ENCODE assay signal across 8 cellular contexts in the genomic region with DNA sequence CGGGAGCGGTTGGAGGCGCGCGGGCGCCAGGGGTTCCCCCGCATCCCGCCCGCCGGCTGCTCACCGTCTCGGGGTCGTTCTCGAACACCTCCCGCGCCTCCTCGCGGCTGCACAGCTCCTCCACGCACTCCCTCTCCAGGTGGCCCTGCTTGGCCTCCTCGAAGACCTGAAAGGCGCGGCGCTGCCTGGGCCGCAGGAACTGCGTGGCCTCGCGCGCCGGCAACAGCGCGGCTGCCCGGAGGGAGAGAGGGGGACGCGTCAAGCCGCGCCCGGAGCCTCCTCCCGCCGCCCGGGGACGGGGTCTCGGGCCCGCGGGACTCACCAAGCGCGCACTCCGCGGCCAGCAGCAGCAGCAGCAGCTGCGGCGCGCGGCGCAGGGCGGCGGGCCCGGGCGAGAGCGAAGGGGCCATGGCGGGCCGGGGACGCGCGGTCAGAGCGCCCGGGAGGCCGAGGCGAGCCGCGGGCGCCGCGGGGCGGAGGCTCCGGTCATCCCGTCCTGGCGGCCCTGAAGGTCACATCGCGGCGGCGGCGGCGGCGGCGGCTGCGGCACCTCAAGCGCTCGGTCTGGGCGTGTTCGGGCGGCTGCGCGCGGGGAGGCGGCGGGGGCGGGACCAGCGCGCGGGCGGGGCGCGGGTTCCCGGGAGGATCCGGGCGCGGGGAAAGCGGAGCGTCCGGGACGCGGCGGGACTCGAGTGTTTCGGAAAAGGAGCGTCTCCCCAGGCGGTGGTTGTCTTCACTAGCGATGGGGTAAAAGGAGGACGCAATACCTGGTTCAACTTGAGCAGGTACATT. TPM values are rescaled to one million over a fixed set of nuclear protein-coding genes. Genes with fewer than 3 reads are reported as not detected.
DNase-seq lines count a peak whose midpoint lies in the region; ATAC-seq and TF ChIP-seq lines count a peak whose summit lies in the region.

A gene (minus strand): TSS at position 566 of the 792 bp plus-strand sequence. CDS start 156 bp downstream, at position 410.

- peak; percentile 76 to 78 for TF ChIP-seq POLR2A in gastrocnemius medialis (IDR thresholded peaks at IDR 0.05)

- H3K27me3 ChIP-seq in iPS-20b (ENCODE audit: insufficient read depth, low read length) (peaks cover 40% of the 10 kb centered on the region), gastrocnemius medialis (no peaks in the 10 kb centered on the region)

- no peak within 1 kb of the TSS for H3K27ac ChIP-seq in iPS-20b (ENCODE audit: low read length)
- H3K27ac ChIP-seq in gastrocnemius medialis: peak within 1 kb of the TSS; percentile 89 to 93 (median 90)

- H3K4me1 ChIP-seq in iPS-20b (ENCODE audit: insufficient read depth, low read length) (peaks cover 40% of the 10 kb centered on the region; the same call in 1 of the 2 replicates), gastrocnemius medialis (peaks cover 5 to 22% of the 10 kb centered on the region in 2 donors)

- intact Hi-C loops in gastrocnemius medialis (cut with DNase I; ENCODE audit: low total_unique reads): loop anchor here (1.0 to 2.0 kb wide), 2 partner anchors 43 to 65 kb away; no protein-coding TSS in a partner anchor

- peak in 3 of 5 experiments; percentile 27 to 39 (median 35) for TF ChIP-seq CTCF in gastrocnemius medialis (IDR thresholded peaks at IDR 0.05 in 4 of 5, conservative IDR thresholded peaks at IDR 0.05 in 1 of 5)

- H3K9ac ChIP-seq in iPS-20b (ENCODE audit: low read depth, low read length): peak within 1 kb of the TSS; percentile 51; the same call in 1 of the 2 replicates

- H3K4me3 ChIP-seq in iPS-20b (ENCODE audit: low read length) (peak within 1 kb of the TSS; percentile 72), gastrocnemius medialis (peak within 1 kb of the TSS; percentile 54 to 84 (median 71))

- in situ Hi-C loops in T47D (cut with HindIII; ENCODE audit: low pct_unique_long_range_greater_than_20kb, low sequenced_read_pairs): no loop called here
- in situ Hi-C loops in gastrocnemius medialis (cut with MboI; ENCODE audit: low sequenced_read_pairs in 4 of 4): loop anchor here in 1 of 4 donors (5.0 kb wide), 1 partner anchor 41 kb away; no protein-coding TSS in a partner anchor

- H3K36me3 ChIP-seq in iPS-20b (ENCODE audit: insufficient read depth, low read depth, low read length) (peaks cover 8% of the 10 kb centered on the region; the same call in 1 of the 2 replicates), gastrocnemius medialis (no peaks in the 10 kb centered on the region)

- ATAC-seq in gastrocnemius medialis: peak; percentile 80 to 81
- no peak for ATAC-seq in HG02678 (IDR thresholded peaks at IDR 0.05; ENCODE audit: unreplicated experiment)

- H3K9me3 ChIP-seq in iPS-20b (ENCODE audit: insufficient read depth, low read depth, low read length): no peaks in the 10 kb centered on the region
- H3K9me3 ChIP-seq in gastrocnemius medialis: no peaks in the 10 kb centered on the region

- DNase-seq in stimulated activated CD4-positive, alpha-beta T cell treated with anti-CD3 and anti-CD28 coated beads, Interleukin-15, amount 100 ng/mL, for 24 hours: peak; percentile 43
- no peak for DNase-seq in stimulated activated CD4-positive, alpha-beta T cell treated with anti-CD3 and anti-CD28 coated beads, Interleukin-4, amount 100 ng/mL, for 24 hours
- peak; percentile 71 for DNase-seq in NCI-H2171 treated with DMSO at 0.1 percent for 48 hours (lab: John Stamatoyannopoulos, UW)
- peak; percentile 68 to 81 for DNase-seq in T47D (ENCODE audit: low read depth in 1 of 2, low spot score in 1 of 2)
- DNase-seq in gastrocnemius medialis: peak; percentile 62 to 76
- no peak for DNase-seq in Kasumi-1 (lab: John Stamatoyannopoulos, UW)

RNA-seq across cellular contexts. Expression of the gene that starts here (rescaled TPM):
- total RNA-seq in gastrocnemius medialis: 100 to 1,000 TPM in 1 of 4 donors, 10 to 100 TPM in 3; 68.6 to 122 (median 86.3) TPM

Comparison
In these comparisons a context has a peak if more than half of its experiments do, and no peak if none do; other contexts are left out.
1. DNase-seq: peak in stimulated activated CD4-positive, alpha-beta T cell treated with anti-CD3 and anti-CD28 coated beads, Interleukin-15, amount 100 ng/mL, for 24 hours (single experiment), NCI-H2171 treated with DMSO at 0.1 percent for 48 hours (single experiment), T47D (2 of 2) and gastrocnemius medialis (2 of 2); none in stimulated activated CD4-positive, alpha-beta T cell treated with anti-CD3 and anti-CD28 coated beads, Interleukin-4, amount 100 ng/mL, for 24 hours (single experiment) and Kasumi-1 (0 of 2).